8 cellular contexts compared by ENCODE assay signal in genomic region chr22:46054091-46054877, GRCh38.
DNase-seq lines count a peak whose midpoint lies in the region; ATAC-seq and TF ChIP-seq lines count a peak whose summit lies in the region.

No MANE protein-coding gene starts in this region.

- peak overlapping the region; percentile 78 for H3K4me3 ChIP-seq in SJCRH30

- no peaks in the 10 kb centered on the region for H3K9me3 ChIP-seq in SJCRH30 (replicated peaks)

- H3K27ac ChIP-seq in SJCRH30 = peak overlapping the region; percentile 66
- peak overlapping the region; percentile 99 for H3K27ac ChIP-seq in layer of hippocampus (ENCODE audit: low read depth, low read length)

- no peaks in the 10 kb centered on the region for H3K36me3 ChIP-seq in SJCRH30

- peaks cover 7% of the 10 kb centered on the region; the same call in 1 of the 2 replicates for H3K4me1 ChIP-seq in SJCRH30

- peak; percentile 91 for DNase-seq in AG08395 (ENCODE audit: low spot score)
- peak; percentile 56 to 66 for DNase-seq in SJCRH30
- peak; percentile 64 for DNase-seq in central memory CD4-positive, alpha-beta T cell
- DNase-seq in stimulated activated CD4-positive, alpha-beta T cell treated with anti-CD3 and anti-CD28 coated beads, Interleukin-4, amount 100 ng/mL, for 24 hours = peak; percentile 38
- DNase-seq in effector CD4-positive, alpha-beta T cell = no peak

- ATAC-seq in GM18505 (IDR thresholded peaks at IDR 0.05; ENCODE audit: unreplicated experiment) = peak; percentile 26
- no peak for ATAC-seq in HG03159 (IDR thresholded peaks at IDR 0.05; ENCODE audit: unreplicated experiment)

- peak; percentile 49 for TF ChIP-seq POLR2A in GM18505 (IDR thresholded peaks at IDR 0.05; ENCODE audit: borderline replicate concordance, extremely low read depth, insufficient read depth, insufficient read length)

- H3K27me3 ChIP-seq in SJCRH30 (no peaks in the 10 kb centered on the region), layer of hippocampus (ENCODE audit: control insufficient read depth, insufficient read depth, low read length) (no peaks in the 10 kb centered on the region)
